In genomic region chr19:10085641-10086031, GRCh38 we compare ENCODE assay signal across 8 cellular contexts. TPM values are rescaled to one million over a fixed set of nuclear protein-coding genes. Genes with fewer than 3 reads are reported as not detected.
DNase-seq lines count a peak whose midpoint lies in the region; ATAC-seq and TF ChIP-seq lines count a peak whose summit lies in the region.

No MANE protein-coding gene starts in this region.

- H3K4me1 Mint-ChIP-seq in activated CD8-positive, alpha-beta T cell treated with anti-CD3 and anti-CD28 coated beads for 36 hours (ENCODE audit: low read depth): peaks cover 13% of the 10 kb centered on the region
- H3K4me1 Mint-ChIP-seq in stimulated activated naive B cell treated with anti-CD40 and anti-IgM and Interleukin-4, amounts not matched to agents 10 μg/mL and 1 μg/mL and 100 μg/mL, for 72 hours: peaks cover 9 to 20% of the 10 kb centered on the region in 2 donors

- H3K27ac Mint-ChIP-seq in activated CD8-positive, alpha-beta T cell treated with anti-CD3 and anti-CD28 coated beads for 36 hours: peak overlapping the region; percentile 85
- H3K27ac Mint-ChIP-seq in stimulated activated naive B cell treated with anti-CD40 and anti-IgM and Interleukin-4, amounts not matched to agents 10 μg/mL and 1 μg/mL and 100 μg/mL, for 72 hours: peak overlapping the region; percentile 84

- H3K36me3 Mint-ChIP-seq in activated CD8-positive, alpha-beta T cell treated with anti-CD3 and anti-CD28 coated beads for 36 hours (ENCODE audit: low read depth): peaks cover 15% of the 10 kb centered on the region
- peaks cover 24 to 27% of the 10 kb centered on the region in 2 donors for H3K36me3 Mint-ChIP-seq in stimulated activated naive B cell treated with anti-CD40 and anti-IgM and Interleukin-4, amounts not matched to agents 10 μg/mL and 1 μg/mL and 100 μg/mL, for 72 hours

- peak; percentile 22 for ATAC-seq in HG02884 (IDR thresholded peaks at IDR 0.05; ENCODE audit: unreplicated experiment)
- no peak for ATAC-seq in activated CD8-positive, alpha-beta T cell treated with anti-CD3 and anti-CD28 coated beads for 36 hours
- ATAC-seq in stimulated activated naive B cell treated with anti-CD40 and anti-IgM and Interleukin-4, amounts not matched to agents 10 μg/mL and 1 μg/mL and 100 μg/mL, for 72 hours (replicated peaks): peak; percentile 2 to 6

- H3K4me1 ChIP-seq in iPS-15b (ENCODE audit: control insufficient read depth, insufficient read depth, low read length): no peaks in the 10 kb centered on the region

- no peaks in the 10 kb centered on the region for H3K9me3 ChIP-seq in iPS-15b (ENCODE audit: control insufficient read depth, insufficient read depth, low read length)

- no peaks in the 10 kb centered on the region for H3K27me3 ChIP-seq in iPS-15b (ENCODE audit: control insufficient read depth, insufficient read depth, low read length)

- DNase-seq in activated CD8-positive, alpha-beta T cell treated with anti-CD3 and anti-CD28 coated beads for 36 hours: no peak
- no peak for DNase-seq in stimulated activated naive B cell treated with anti-CD40 and anti-IgM and Interleukin-4, amounts not matched to agents 10 μg/mL and 1 μg/mL and 100 μg/mL, for 72 hours
- no peak for DNase-seq in stimulated activated CD4-positive, alpha-beta T cell treated with anti-CD3 and anti-CD28 coated beads, Interleukin-1b, Interleukin-23, amount 100 ng/mL, for 48 hours
- DNase-seq in HCEC 1CT (no peak), OCI-M1 (lab: John Stamatoyannopoulos, UW) (no peak), NCI-H2029 (lab: John Stamatoyannopoulos, UW) (no peak)

- no peak overlapping the region for H3K9ac ChIP-seq in iPS-15b (ENCODE audit: low read depth, low read length)

- no peaks in the 10 kb centered on the region for H3K9me3 Mint-ChIP-seq in activated CD8-positive, alpha-beta T cell treated with anti-CD3 and anti-CD28 coated beads for 36 hours
- no peaks in the 10 kb centered on the region for H3K9me3 Mint-ChIP-seq in stimulated activated naive B cell treated with anti-CD40 and anti-IgM and Interleukin-4, amounts not matched to agents 10 μg/mL and 1 μg/mL and 100 μg/mL, for 72 hours

- H3K27me3 Mint-ChIP-seq in activated CD8-positive, alpha-beta T cell treated with anti-CD3 and anti-CD28 coated beads for 36 hours: no peaks in the 10 kb centered on the region
- H3K27me3 Mint-ChIP-seq in stimulated activated naive B cell treated with anti-CD40 and anti-IgM and Interleukin-4, amounts not matched to agents 10 μg/mL and 1 μg/mL and 100 μg/mL, for 72 hours: no peaks in the 10 kb centered on the region

- H3K4me3 Mint-ChIP-seq in activated CD8-positive, alpha-beta T cell treated with anti-CD3 and anti-CD28 coated beads for 36 hours: peak overlapping the region; percentile 80
- peak overlapping the region; percentile 90 to 92 for H3K4me3 Mint-ChIP-seq in stimulated activated naive B cell treated with anti-CD40 and anti-IgM and Interleukin-4, amounts not matched to agents 10 μg/mL and 1 μg/mL and 100 μg/mL, for 72 hours

- TF ChIP-seq CTCF in activated CD8-positive, alpha-beta T cell treated with anti-CD3 and anti-CD28 coated beads for 36 hours (IDR thresholded peaks at IDR 0.05): no peak

- intact Hi-C loops in activated CD8-positive, alpha-beta T cell treated with anti-CD3 and anti-CD28 coated beads for 36 hours (cut with micrococcal nuclease): no loop called here

- CTCF ChIA-PET in activated CD8-positive, alpha-beta T cell treated with anti-CD3 and anti-CD28 coated beads for 36 hours (lab: Charles Lee): interaction anchor here (1.0 to 1.4 kb wide), 2 partner anchors 28 to 58 kb away, joined by 3 to 4 read pairs; no protein-coding TSS in a partner anchor

- POLR2A ChIA-PET in activated CD8-positive, alpha-beta T cell treated with anti-CD3 and anti-CD28 coated beads for 36 hours (lab: Charles Lee): interaction anchor here (0.5 to 3.3 kb wide), 2 partner anchors 21 to 123 kb away, joined by 3 to 13 read pairs; partner anchors contain the start of gene PPAN

- peaks cover 11% of the 10 kb centered on the region for H3K36me3 ChIP-seq in iPS-15b (ENCODE audit: control insufficient read depth, insufficient read depth, low read length)

- peak overlapping the region; percentile 69 for H3K4me3 ChIP-seq in iPS-15b (ENCODE audit: low read depth, low read length)

RNA-seq across cellular contexts. Expression of gene SHFL, which starts 0.5 kb away (rescaled TPM):
- total RNA-seq in activated CD8-positive, alpha-beta T cell treated with anti-CD3 and anti-CD28 coated beads for 36 hours: 10 to 100 TPM; 45.6 to 49.5 TPM

RNA-seq across cellular contexts. Expression of gene ANGPTL6, which starts 16.8 kb away (rescaled TPM):
- total RNA-seq in activated CD8-positive, alpha-beta T cell treated with anti-CD3 and anti-CD28 coated beads for 36 hours: 10 to 100 TPM; 11.8 to 12.0 TPM

RNA-seq across cellular contexts. Expression of gene PPAN, which starts 20.5 kb away (rescaled TPM):
- total RNA-seq in activated CD8-positive, alpha-beta T cell treated with anti-CD3 and anti-CD28 coated beads for 36 hours: 100 to 1,000 TPM; 165 to 171 TPM

RNA-seq across cellular contexts. Expression of gene P2RY11, which starts 25.9 kb away (rescaled TPM):
- 10 to 100 TPM; 59.0 to 62.1 TPM for total RNA-seq in activated CD8-positive, alpha-beta T cell treated with anti-CD3 and anti-CD28 coated beads for 36 hours

RNA-seq across cellular contexts. Expression of gene EIF3G, which starts 34.1 kb away (rescaled TPM):
- total RNA-seq in activated CD8-positive, alpha-beta T cell treated with anti-CD3 and anti-CD28 coated beads for 36 hours: 100 to 1,000 TPM; 275 to 286 TPM
